In the genomic region with DNA sequence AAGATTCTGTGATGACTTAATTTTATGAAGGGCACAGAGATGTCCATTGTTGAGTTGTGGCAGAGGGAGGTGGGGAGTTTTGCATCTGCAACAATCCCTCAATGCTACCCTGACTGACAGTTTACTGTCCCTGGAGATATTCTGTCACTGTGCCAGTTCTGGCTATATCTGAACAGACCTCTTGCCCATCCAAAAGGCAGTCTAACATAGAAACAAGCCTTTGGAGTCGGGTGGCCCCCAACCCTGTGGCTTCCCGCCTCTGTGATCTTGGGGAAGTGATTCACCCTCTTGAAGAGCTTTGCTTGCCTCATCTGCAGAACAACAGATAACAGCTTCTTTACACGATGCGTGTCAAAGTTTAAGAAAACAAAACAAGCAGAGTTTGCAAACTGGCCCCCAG, we compare ENCODE assay signal across 9 cellular contexts. TPM values are rescaled to one million over a fixed set of nuclear protein-coding genes. Genes with fewer than 3 reads are reported as not detected.
DNase-seq lines count a peak whose midpoint lies in the region; ATAC-seq and TF ChIP-seq lines count a peak whose summit lies in the region.
"Had no signal": no experiment of that assay in that cellular context is flagged by ENCODE, and none has a peak within 500 bp of the region (broad histone marks: within the 10 kb centered on the region; RNA-seq: fewer than 3 reads in every experiment).

No MANE protein-coding gene starts in this region.

- POLR2A ChIA-PET in CD8-positive, alpha-beta memory T cell (lab: Charles Lee): interaction anchor here (0.7 to 1.4 kb wide), 5 partner anchors 10 to 33 kb away, joined by 5 to 8 read pairs (median 6); partner anchors contain the start of gene PXMP4

- H3K36me3 Mint-ChIP-seq in CD8-positive, alpha-beta memory T cell: no peaks in the 10 kb centered on the region
- no peaks in the 10 kb centered on the region for H3K36me3 Mint-ChIP-seq in mesothelial cell of epicardium

- H3K27ac Mint-ChIP-seq in CD8-positive, alpha-beta memory T cell: peak overlapping the region; percentile 76 to 92 (median 87)
- peak overlapping the region; percentile 47 for H3K27ac Mint-ChIP-seq in mesothelial cell of epicardium

- H3K27me3 Mint-ChIP-seq in CD8-positive, alpha-beta memory T cell: no peaks in the 10 kb centered on the region
- H3K27me3 Mint-ChIP-seq in mesothelial cell of epicardium (ENCODE audit: low read depth): no peaks in the 10 kb centered on the region

- ATAC-seq in HG02678 (IDR thresholded peaks at IDR 0.05; ENCODE audit: unreplicated experiment): no peak
- no peak for ATAC-seq in HG03025 (IDR thresholded peaks at IDR 0.05; ENCODE audit: low FRiP score, unreplicated experiment)
- ATAC-seq in HG03565 (IDR thresholded peaks at IDR 0.05; ENCODE audit: unreplicated experiment): no peak

- H3K4me1 ChIP-seq in CD8-positive, alpha-beta memory T cell (ENCODE audit: insufficient read depth, low read length): peaks cover 33% of the 10 kb centered on the region

- no peak for TF ChIP-seq CTCF in mesothelial cell of epicardium (IDR thresholded peaks at IDR 0.05; ENCODE audit: unreplicated experiment)

- H3K9me3 ChIP-seq in CD8-positive, alpha-beta memory T cell (ENCODE audit: low read length): no peaks in the 10 kb centered on the region

- CTCF ChIA-PET in CD8-positive, alpha-beta memory T cell (lab: Charles Lee): interaction anchor here (2.0 to 4.5 kb wide), 2 partner anchors 22 to 42 kb away, joined by 5 to 26 read pairs; partner anchors contain the start of genes ACTL10 and ZNF341

- no peaks in the 10 kb centered on the region for H3K36me3 ChIP-seq in CD8-positive, alpha-beta memory T cell (ENCODE audit: insufficient read depth, low read length)

- peak overlapping the region; percentile 18 for H3K4me3 ChIP-seq in CD8-positive, alpha-beta memory T cell (ENCODE audit: low read length)

- H3K9me3 Mint-ChIP-seq in CD8-positive, alpha-beta memory T cell: no peaks in the 10 kb centered on the region
- no peaks in the 10 kb centered on the region for H3K9me3 Mint-ChIP-seq in mesothelial cell of epicardium

- peak overlapping the region; percentile 29 for H3K27ac ChIP-seq in CD8-positive, alpha-beta memory T cell (ENCODE audit: low read depth, low read length)

- peaks cover 30 to 37% (median 35%) of the 10 kb centered on the region in 3 donors for H3K4me1 Mint-ChIP-seq in CD8-positive, alpha-beta memory T cell
- H3K4me1 Mint-ChIP-seq in mesothelial cell of epicardium: peaks cover 31% of the 10 kb centered on the region

- peak; percentile 23 to 76 (median 55) for DNase-seq in CD8-positive, alpha-beta memory T cell
- DNase-seq in OCI-M1 (lab: John Stamatoyannopoulos, UW) (peak; percentile 97), mesothelial cell of epicardium (ENCODE audit: low spot score in 2 of 2, unreplicated experiment in 2 of 2) (no peak), DMS153 treated with DMSO at 0.1 percent for 48 hours (lab: John Stamatoyannopoulos, UW; ENCODE audit: unreplicated experiment) (no peak)
- DNase-seq in activated effector memory CD4-positive, alpha-beta T cell treated with anti-CD3 and anti-CD28 coated beads, Interleukin-2, amount 50 U/mL, for 16 hours: peak; percentile 73

- H3K4me3 Mint-ChIP-seq in CD8-positive, alpha-beta memory T cell: peak overlapping the region; percentile 24 to 87 (median 71)
- H3K4me3 Mint-ChIP-seq in mesothelial cell of epicardium: no peak overlapping the region

- no peaks in the 10 kb centered on the region for H3K27me3 ChIP-seq in CD8-positive, alpha-beta memory T cell (ENCODE audit: insufficient read depth, low read length, poor library complexity, severe bottlenecking)

RNA-seq across cellular contexts. Expression of gene E2F1, which starts 3.8 kb away (rescaled TPM):
- total RNA-seq in CD8-positive, alpha-beta memory T cell: 10 to 100 TPM; 68.8 to 72.3 TPM
- polyA plus RNA-seq in CD8-positive, alpha-beta memory T cell: 0.52 TPM
- 16.7 to 18.1 TPM (median 16.9 TPM) in 3 replicates for total RNA-seq in mesothelial cell of epicardium

RNA-seq across cellular contexts. Expression of gene NECAB3, which starts 15.7 kb away (rescaled TPM):
- 10 to 100 TPM; 19.0 to 20.6 TPM for total RNA-seq in CD8-positive, alpha-beta memory T cell
- 2.7 TPM for polyA plus RNA-seq in CD8-positive, alpha-beta memory T cell
- 58.4 to 60.1 TPM (median 58.6 TPM) in 3 replicates for total RNA-seq in mesothelial cell of epicardium

RNA-seq across cellular contexts. Expression of gene ACTL10, which starts 23.2 kb away (rescaled TPM):
- total RNA-seq in CD8-positive, alpha-beta memory T cell: 1 to 10 TPM; 3.8 to 4.6 TPM
- polyA plus RNA-seq in CD8-positive, alpha-beta memory T cell: 6.6 TPM
- 0.63 to 0.86 TPM (median 0.66 TPM) in 3 replicates for total RNA-seq in mesothelial cell of epicardium

RNA-seq across cellular contexts. Expression of gene C20orf144, which starts 27.8 kb away (rescaled TPM):
- total RNA-seq in CD8-positive, alpha-beta memory T cell: under 1 TPM; 0.16 to 0.24 TPM
- not detected for polyA plus RNA-seq in CD8-positive, alpha-beta memory T cell
- total RNA-seq in mesothelial cell of epicardium: 0.09 to 0.20 TPM (median 0.11 TPM) in 3 replicates
- total RNA-seq: lower leg skin had no signal

RNA-seq across cellular contexts. Expression of gene PXMP4, which starts 30.1 kb away (rescaled TPM):
- 1 to 10 TPM; 8.4 to 9.1 TPM for total RNA-seq in CD8-positive, alpha-beta memory T cell
- 23.6 TPM for polyA plus RNA-seq in CD8-positive, alpha-beta memory T cell
- 7.0 to 7.5 TPM (median 7.4 TPM) in 3 replicates for total RNA-seq in mesothelial cell of epicardium

Comparison
In these comparisons a context has a peak if more than half of its experiments do, and no peak if none do; other contexts are left out.
1. DNase-seq: peak in CD8-positive, alpha-beta memory T cell (5 of 5), OCI-M1 (single experiment) and activated effector memory CD4-positive, alpha-beta T cell treated with anti-CD3 and anti-CD28 coated beads, Interleukin-2, amount 50 U/mL, for 16 hours (single experiment); none in mesothelial cell of epicardium (0 of 2) and DMS153 treated with DMSO at 0.1 percent for 48 hours (single experiment).